28 cellular contexts compared by ENCODE assay signal in the genomic region with DNA sequence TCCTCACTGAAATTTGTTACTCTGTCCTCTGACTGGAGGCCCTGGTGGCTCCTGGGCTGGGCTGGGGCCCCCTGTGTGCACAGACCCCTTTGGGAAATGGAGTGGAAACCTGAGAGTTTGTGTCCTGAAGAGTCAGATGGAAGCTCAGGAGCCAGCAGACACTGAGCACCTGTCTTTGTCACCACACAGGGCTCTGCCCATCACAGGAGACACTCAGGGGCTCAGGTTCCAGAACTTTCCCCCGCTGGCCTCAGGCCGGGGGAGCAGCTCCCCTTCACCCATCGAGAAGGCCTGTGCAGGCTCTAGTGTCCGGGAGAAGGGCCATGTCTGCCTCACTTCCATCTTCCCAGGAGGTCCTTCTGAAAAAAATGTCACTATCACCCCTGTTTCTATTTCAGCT.
"Had no signal": no experiment of that assay in that cellular context is flagged by ENCODE, and none has a peak within 500 bp of the region (broad histone marks: within the 10 kb centered on the region; RNA-seq: fewer than 3 reads in every experiment).

No MANE protein-coding gene starts in this region.

- H3K36me3 Mint-ChIP-seq: immature natural killer cell; mesothelial cell of epicardium; naive thymus-derived CD4-positive, alpha-beta T cell had no signal

- H3K27ac ChIP-seq: esophagus squamous epithelium, ovary, psoas muscle, sigmoid colon, testis, tibial artery, upper lobe of right lung, uterus had no signal

- H3K27me3 ChIP-seq: ovary, sigmoid colon, testis, tibial artery, uterus had no signal

- ATAC-seq: effector memory CD8-positive, alpha-beta T cell; mucosa of descending colon; naive thymus-derived CD4-positive, alpha-beta T cell; psoas muscle; right cardiac atrium; stimulated activated effector memory CD8-positive, alpha-beta T cell treated with anti-CD3 and anti-CD28 coated beads, Interleukin-12 subunit alpha, Interleukin-12 subunit beta, amount 100 ng/mL, for 72 hours; stimulated activated naive CD8-positive, alpha-beta T cell treated with anti-CD3 and anti-CD28 coated beads, Interleukin-15, Interleukin-2, amounts not matched to agents 100 U/mL and 50 U/mL, for 24 hours; upper lobe of right lung had no signal

- H3K4me3 ChIP-seq: esophagus squamous epithelium, lung, mucosa of descending colon, ovary, psoas muscle, sigmoid colon, testis, tibial artery, upper lobe of right lung, uterus had no signal

- DNase-seq: cortex of kidney; effector memory CD8-positive, alpha-beta T cell; erythroblast; esophagus squamous epithelium; foreskin melanocyte; hypothalamus; immature natural killer cell; mesenchymal stem cell; mucosa of descending colon; naive thymus-derived CD4-positive, alpha-beta T cell; nucleus accumbens; ovary; posterior cingulate gyrus; psoas muscle; right cardiac atrium; sigmoid colon; stimulated activated CD4-positive, alpha-beta T cell treated with anti-CD3 and anti-CD28 coated beads, Interleukin-2, amount 100 ng/mL, for 24 hours; stimulated activated CD4-positive, alpha-beta T cell treated with anti-CD3 and anti-CD28 coated beads, Interleukin-4, amount 100 ng/mL, for 24 hours; stimulated activated naive CD8-positive, alpha-beta T cell treated with anti-CD3 and anti-CD28 coated beads, Interleukin-15, Interleukin-2, amounts not matched to agents 100 U/mL and 50 U/mL, for 24 hours; substantia nigra; testis; tibial artery; upper lobe of right lung; uterus had no signal

- H3K9me3 Mint-ChIP-seq: effector memory CD8-positive, alpha-beta T cell; mesothelial cell of epicardium; naive thymus-derived CD4-positive, alpha-beta T cell; nephron; stimulated activated effector memory CD8-positive, alpha-beta T cell treated with anti-CD3 and anti-CD28 coated beads, Interleukin-12 subunit alpha, Interleukin-12 subunit beta, amount 100 ng/mL, for 72 hours had no signal

- H3K4me3 Mint-ChIP-seq: effector memory CD8-positive, alpha-beta T cell; immature natural killer cell; mesothelial cell of epicardium; naive thymus-derived CD4-positive, alpha-beta T cell; nephron; stimulated activated effector memory CD8-positive, alpha-beta T cell treated with anti-CD3 and anti-CD28 coated beads, Interleukin-12 subunit alpha, Interleukin-12 subunit beta, amount 100 ng/mL, for 72 hours had no signal

- H3K36me3 ChIP-seq: esophagus squamous epithelium, ovary, sigmoid colon, tibial artery, upper lobe of right lung, uterus had no signal

- H3K9me3 ChIP-seq: esophagus squamous epithelium, mucosa of descending colon, ovary, psoas muscle, sigmoid colon, testis, tibial artery, upper lobe of right lung, uterus had no signal

- H3K27ac Mint-ChIP-seq: naive thymus-derived CD4-positive, alpha-beta T cell; stimulated activated effector memory CD8-positive, alpha-beta T cell treated with anti-CD3 and anti-CD28 coated beads, Interleukin-12 subunit alpha, Interleukin-12 subunit beta, amount 100 ng/mL, for 72 hours had no signal
